Comparison of ENCODE assay signal across 7 cellular contexts in the genomic region with DNA sequence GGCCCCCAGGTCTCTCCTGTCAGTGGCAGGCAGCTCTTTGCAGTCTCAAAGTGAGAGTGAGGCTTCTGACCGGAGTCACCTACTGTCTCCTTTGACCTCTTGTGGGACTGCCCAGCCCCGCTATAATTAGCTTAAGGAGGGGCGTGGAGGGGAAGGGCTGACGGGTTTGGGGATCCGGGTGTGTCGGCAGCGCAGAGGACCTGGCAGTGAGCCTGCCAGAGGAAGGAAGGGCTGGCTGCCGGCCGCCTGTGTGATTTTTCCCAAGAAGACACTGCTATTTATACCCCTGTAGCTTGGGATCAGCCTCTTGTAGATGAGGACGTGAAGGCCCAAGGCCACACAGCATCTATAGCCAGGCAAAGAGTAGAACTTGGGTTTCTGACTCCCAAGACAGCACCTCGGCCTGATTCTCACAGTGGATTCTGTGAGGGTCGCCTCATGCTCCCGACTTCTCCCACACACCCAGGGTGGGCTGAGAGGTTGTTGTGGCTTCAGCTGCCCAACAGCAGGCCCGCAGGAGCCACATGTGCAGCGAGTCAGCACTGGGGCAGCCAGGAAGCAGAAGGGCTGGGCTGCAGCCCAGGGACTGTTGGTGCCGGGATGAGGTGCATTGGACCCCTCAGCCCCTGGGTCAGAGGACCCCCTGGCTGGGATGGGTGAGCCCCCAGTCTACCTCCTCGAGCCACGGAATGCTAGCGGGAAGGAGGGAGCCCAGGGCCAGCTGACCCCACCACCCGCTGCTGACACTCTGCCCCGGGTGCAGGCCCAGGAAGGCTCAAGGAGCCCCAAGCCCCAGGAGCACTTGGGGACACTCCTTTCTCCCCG.
A peak's percentile ranks its signal among the peaks of the same experiment; 100 is the strongest.
DNase-seq lines count a peak whose midpoint lies in the region; ATAC-seq, FAIRE-seq and TF ChIP-seq lines count a peak whose summit lies in the region.
"Not testable (repeated sequence)": the region's sequence is repeated elsewhere in the genome, so short reads cannot be mapped to it uniquely, and the experiment has no call there.

No MANE protein-coding gene starts in this region.

- H3K4me1 ChIP-seq in BLaER1 (peaks cover 21% of the 10 kb centered on the region), gastroesophageal sphincter (peaks cover 3 to 24% (median 20%) of the 10 kb centered on the region in 3 donors), spleen (peaks cover 0 to 11% (median 3%) of the 10 kb centered on the region in 6 donors)
- not testable (repeated sequence) for H3K4me1 ChIP-seq in lower lobe of right lung, psoas muscle

- not testable (repeated sequence) for H3K27ac ChIP-seq in BLaER1, lower lobe of right lung, psoas muscle
- H3K27ac ChIP-seq in gastroesophageal sphincter = peak overlapping the region in 3 of 4 donors; percentile 38 to 64 (median 60)
- H3K27ac ChIP-seq in spleen = peak overlapping the region in 1 of 8 donors; percentile 18

- TF ChIP-seq CTCF in bronchial epithelial cell (IDR thresholded peaks at IDR 0.05; ENCODE audit: insufficient read depth, low read length, severe bottlenecking); gastroesophageal sphincter (IDR thresholded peaks at IDR 0.05); lower lobe of right lung (IDR thresholded peaks at IDR 0.05); psoas muscle (IDR thresholded peaks at IDR 0.05); spleen (IDR thresholded peaks at IDR 0.05 in 8 of 11, conservative IDR thresholded peaks at IDR 0.05 in 3 of 11): not testable (repeated sequence)

- H3K27me3 ChIP-seq in BLaER1; bronchial epithelial cell (ENCODE audit: control insufficient read depth, insufficient read depth, low read length); gastroesophageal sphincter; lower lobe of right lung (ENCODE audit: low read depth); psoas muscle (ENCODE audit: insufficient read depth in 3 of 3, low read length in 2 of 3); spleen (replicated peaks in 1 of 7): not testable (repeated sequence)

- H3K9me3 ChIP-seq in BLaER1, gastroesophageal sphincter, lower lobe of right lung, psoas muscle, spleen: not testable (repeated sequence)

- not testable (repeated sequence) for H3K4me3 ChIP-seq in BLaER1; bronchial epithelial cell (ENCODE audit: low read depth, low read length); gastroesophageal sphincter; lower lobe of right lung; psoas muscle; spleen

- not testable (repeated sequence) for H3K36me3 ChIP-seq in BLaER1; bronchial epithelial cell (ENCODE audit: control insufficient read depth, insufficient read depth, low read length); gastroesophageal sphincter; lower lobe of right lung; psoas muscle (ENCODE audit: insufficient read depth in 1 of 2, low read depth in 1 of 2); spleen

- FAIRE-seq in bronchial epithelial cell (lab: Jason Lieb, UNC) = peak; percentile 88

- not testable (repeated sequence) for TF ChIP-seq EP300 in gastroesophageal sphincter (IDR thresholded peaks at IDR 0.05)

- peak; percentile 6 for ATAC-seq in gastroesophageal sphincter
- ATAC-seq in left ventricle myocardium superior = peak; percentile 73
- ATAC-seq in lower lobe of right lung = peak; percentile 16 to 38
- ATAC-seq in psoas muscle = peak; percentile 5 to 65 (median 34)

- not testable (repeated sequence) for H4K20me1 ChIP-seq in BLaER1

- not testable (repeated sequence) for TF ChIP-seq POLR2A in gastroesophageal sphincter (IDR thresholded peaks at IDR 0.05); spleen (IDR thresholded peaks at IDR 0.05)

- not testable (repeated sequence) for H3K9ac ChIP-seq in BLaER1

- WGBS in gastroesophageal sphincter (ENCODE audit: low coverage in 1 of 2), 2 donors = no CpG with 5 or more reads among the region's 22 CpGs
- 12 to 19% (median 15%) methylated on average over 9 of the region's 22 CpGs for WGBS in psoas muscle, 3 donors
- WGBS in spleen, 5 donors = 17 to 59% (median 51%) methylated on average over 1 to 9 of the region's 22 CpGs; no CpG with 5 or more reads in 1 of the 5 donors

- H3K4me2 ChIP-seq in BLaER1 = peak overlapping the region; percentile 50

- intact Hi-C loops in left ventricle myocardium superior (cut with micrococcal nuclease); lower lobe of right lung (cut with DNase I); psoas muscle (cut with DNase I); spleen (cut with DNase I; ENCODE audit: low total_unique reads): not testable (repeated sequence)

- not testable (repeated sequence) for DNase-seq in bronchial epithelial cell (ENCODE audit: low read depth); left ventricle myocardium superior; lower lobe of right lung; psoas muscle
- peak; percentile 51 for DNase-seq in spleen

Comparison
In these comparisons a context has a peak if more than half of its experiments do, and no peak if none do; other contexts are left out.
1. ATAC-seq: peak in every context shown above with its lines; median percentile 73 in left ventricle myocardium superior; 34 in psoas muscle; 27 in lower lobe of right lung; 6 in gastroesophageal sphincter.